1 cellular context compared by ENCODE assay signal in genomic region chr15:66188464-66188863, GRCh38.
TF ChIP-seq lines count a peak whose summit lies in the region.

No MANE protein-coding gene starts in this region.

TF ChIP-seq in SK-N-SH treated with all-trans-retinoic acid at 6 μM for 48 hours, 23 proteins besides CTCF, POLR2A, EP300 and RAD21 (continued from another document):
- no peak for TF ChIP-seq PATZ1 (CRISPR knock-in tag; IDR thresholded peaks at IDR 0.05; ENCODE audit: borderline replicate concordance)
- no peak for TF ChIP-seq PPARA (CRISPR knock-in tag; IDR thresholded peaks at IDR 0.05; ENCODE audit: borderline replicate concordance)
- TF ChIP-seq CREB5 (CRISPR knock-in tag; IDR thresholded peaks at IDR 0.05; ENCODE audit: low read depth): no peak
- no peak for TF ChIP-seq ZFP3 (CRISPR knock-in tag; IDR thresholded peaks at IDR 0.05)
- no peak for TF ChIP-seq ZFP30 (CRISPR knock-in tag; IDR thresholded peaks at IDR 0.05)
- no peak for TF ChIP-seq RARB (CRISPR knock-in tag; IDR thresholded peaks at IDR 0.05)
- no peak for TF ChIP-seq ISL1 (CRISPR knock-in tag; IDR thresholded peaks at IDR 0.05)
- TF ChIP-seq ESRRG (CRISPR knock-in tag; IDR thresholded peaks at IDR 0.05): no peak
- TF ChIP-seq CSDC2 (CRISPR knock-in tag; IDR thresholded peaks at IDR 0.05): no peak
